Comparison of ENCODE assay signal across 8 cellular contexts in genomic region chr5:83927140-83927733, GRCh38.
A peak's percentile ranks its signal among the peaks of the same experiment; 100 is the strongest.
DNase-seq lines count a peak whose midpoint lies in the region; ATAC-seq, FAIRE-seq and TF ChIP-seq lines count a peak whose summit lies in the region.

No MANE protein-coding gene starts in this region.

- POLR2A ChIA-PET in activated CD8-positive, alpha-beta T cell treated with anti-CD3 and anti-CD28 coated beads for 36 hours (lab: Charles Lee): no interaction called here

- no peaks in the 10 kb centered on the region for H3K9me3 Mint-ChIP-seq in activated CD8-positive, alpha-beta T cell treated with anti-CD3 and anti-CD28 coated beads for 36 hours

- TF ChIP-seq CTCF in activated CD8-positive, alpha-beta T cell treated with anti-CD3 and anti-CD28 coated beads for 36 hours (IDR thresholded peaks at IDR 0.05): peak; percentile 75

- no peak overlapping the region for H3K4me3 Mint-ChIP-seq in activated CD8-positive, alpha-beta T cell treated with anti-CD3 and anti-CD28 coated beads for 36 hours

- no peak overlapping the region for H3K27ac Mint-ChIP-seq in activated CD8-positive, alpha-beta T cell treated with anti-CD3 and anti-CD28 coated beads for 36 hours

- TF ChIP-seq POLR2A in H54 (IDR thresholded peaks at IDR 0.05; ENCODE audit: low read depth, low read length): no peak

- H3K36me3 Mint-ChIP-seq in activated CD8-positive, alpha-beta T cell treated with anti-CD3 and anti-CD28 coated beads for 36 hours (ENCODE audit: low read depth): no peaks in the 10 kb centered on the region

- ATAC-seq in activated CD8-positive, alpha-beta T cell treated with anti-CD3 and anti-CD28 coated beads for 36 hours: no peak
- ATAC-seq in HG03196 (IDR thresholded peaks at IDR 0.05; ENCODE audit: unreplicated experiment): no peak

- no peaks in the 10 kb centered on the region for H3K4me1 Mint-ChIP-seq in activated CD8-positive, alpha-beta T cell treated with anti-CD3 and anti-CD28 coated beads for 36 hours (ENCODE audit: low read depth)

- CTCF ChIA-PET in activated CD8-positive, alpha-beta T cell treated with anti-CD3 and anti-CD28 coated beads for 36 hours (lab: Charles Lee): interaction anchor here (0.8 to 3.0 kb wide), 13 partner anchors 9 to 299 kb away, joined by 3 to 12 read pairs (median 5); no protein-coding TSS in a partner anchor

- H3K27me3 Mint-ChIP-seq in activated CD8-positive, alpha-beta T cell treated with anti-CD3 and anti-CD28 coated beads for 36 hours: no peaks in the 10 kb centered on the region

- FAIRE-seq in H54 (lab: Jason Lieb, UNC): no peak

- DNase-seq in SKM-1 treated with dmso at 0.1 percent for 144 hours (lab: John Stamatoyannopoulos, UW; ENCODE audit: unreplicated experiment): peak; percentile 22
- no peak for DNase-seq in SKM-1 (lab: John Stamatoyannopoulos, UW; ENCODE audit: unreplicated experiment)
- DNase-seq in H54 (ENCODE audit: insufficient read length, low spot score): peak; percentile 18
- peak; percentile 8 for DNase-seq in NCI-H1092 (lab: John Stamatoyannopoulos, UW)
- DNase-seq in activated CD8-positive, alpha-beta T cell treated with anti-CD3 and anti-CD28 coated beads for 36 hours: peak; percentile 44
- DNase-seq in fibroblast of the conjunctiva (ENCODE audit: low read depth): peak; percentile 24
- DNase-seq in nucleus accumbens (lab: John Stamatoyannopoulos, UW): peak in 49 of 56 donors; percentile 1 to 84 (median 46)

- intact Hi-C loops in activated CD8-positive, alpha-beta T cell treated with anti-CD3 and anti-CD28 coated beads for 36 hours (cut with micrococcal nuclease): no loop called here
